ENCODE assay signal across 33 cellular contexts in genomic region chr6:63464060-63464459, GRCh38.
DNase-seq lines count a peak whose midpoint lies in the region; ATAC-seq, FAIRE-seq and TF ChIP-seq lines count a peak whose summit lies in the region.
"Had no signal": no experiment of that assay in that cellular context is flagged by ENCODE, and none has a peak within 500 bp of the region (broad histone marks: within the 10 kb centered on the region; RNA-seq: fewer than 3 reads in every experiment).

No MANE protein-coding gene starts in this region.

- H3K4me2 ChIP-seq in HepG2 (ENCODE audit: low read depth, low read length): no peak overlapping the region
- H3K4me2 ChIP-seq: A549; BLaER1; BLaER1 treated with 17β-estradiol and CSF1 and Interleukin-3, amounts not matched to agents 10 nM and 100 nM had no signal

- H3K4me1 ChIP-seq in HepG2 (ENCODE audit: insufficient read depth, low read length) (peaks cover 60% of the 10 kb centered on the region), right lobe of liver (peaks cover 0 to 19% (median 8%) of the 10 kb centered on the region in 4 donors), mucosa of descending colon (ENCODE audit: low read depth) (peaks cover 5% of the 10 kb centered on the region)
- H3K4me1 ChIP-seq: BE2C, BLaER1 had no signal

- no peaks in the 10 kb centered on the region for H3K9me3 ChIP-seq in HepG2 (ENCODE audit: low read length)
- H3K9me3 ChIP-seq in right lobe of liver: no peaks in the 10 kb centered on the region
- H3K9me3 ChIP-seq in mucosa of descending colon: no peaks in the 10 kb centered on the region
- H3K9me3 ChIP-seq: A549; BE2C; BLaER1; BLaER1 treated with 17β-estradiol and CSF1 and Interleukin-3, amounts not matched to agents 10 nM and 100 nM; Caco-2 had no signal

- BruUV-seq in HepG2 (replicated peaks; lab: Mats Ljungman, UMichigan): no TSS peak

- H3K27me3 ChIP-seq in HepG2 (ENCODE audit: control insufficient read depth in 1 of 2, insufficient read depth in 2 of 2, low read length in 2 of 2): no peaks in the 10 kb centered on the region
- no peaks in the 10 kb centered on the region for H3K27me3 ChIP-seq in right lobe of liver
- H3K27me3 ChIP-seq: BE2C; BLaER1; BLaER1 treated with 17β-estradiol and CSF1 and Interleukin-3, amounts not matched to agents 10 nM and 100 nM had no signal

- TF ChIP-seq CTCF in HepG2 (CRISPR knock-in tag; IDR thresholded peaks at IDR 0.05): no peak
- no peak for TF ChIP-seq CTCF in right lobe of liver (IDR thresholded peaks at IDR 0.05)
- no peak for TF ChIP-seq CTCF in mucosa of descending colon (IDR thresholded peaks at IDR 0.05)

- POLR2A ChIA-PET in HepG2 (lab: Yijun Ruan, JAX): no interaction called here

- TF ChIP-seq EP300 in HepG2 (IDR thresholded peaks at IDR 0.05; ENCODE audit: low read depth in 2 of 2, low read length in 2 of 2): no peak
- TF ChIP-seq EP300 in HepG2 (CRISPR knock-in tag; IDR thresholded peaks at IDR 0.05; ENCODE audit: borderline replicate concordance): no peak

- no peak for TF ChIP-seq RAD21 in HepG2 (CRISPR knock-in tag; IDR thresholded peaks at IDR 0.05)

- H3K27ac ChIP-seq in HepG2 (ENCODE audit: extremely low read length, insufficient read depth, low read length) (no peak overlapping the region), right lobe of liver (no peak overlapping the region)
- H3K27ac ChIP-seq: 22Rv1; BLaER1; BLaER1 treated with 17β-estradiol and CSF1 and Interleukin-3, amounts not matched to agents 10 nM and 100 nM; C4-2B had no signal

- H3K4me3 ChIP-seq in HepG2 (replicated peaks in 1 of 3; ENCODE audit: insufficient read depth in 1 of 3, low read depth in 2 of 3, low read length in 3 of 3): no peak overlapping the region
- no peak overlapping the region for H3K4me3 ChIP-seq in right lobe of liver
- no peak overlapping the region for H3K4me3 ChIP-seq in mucosa of descending colon
- H3K4me3 ChIP-seq: A549; BLaER1; BLaER1 treated with 17β-estradiol and CSF1 and Interleukin-3, amounts not matched to agents 10 nM and 100 nM had no signal

- DNase-seq in HepG2 (ENCODE audit: low spot score): no peak
- DNase-seq in right lobe of liver: no peak
- no peak for DNase-seq in left colon
- DNase-seq in mucosa of descending colon: no peak
- DNase-seq: 8988T; ACHN; AML-193; BE2C; C1 segment of cervical spinal cord; Caco-2; Calu3; CD4-positive, alpha-beta memory T cell; CD4-positive, alpha-beta T cell; CD4-positive, CD25-positive, alpha-beta regulatory T cell; CD8-positive, alpha-beta memory T cell; CD8-positive, alpha-beta T cell; COR-L47; DMS 273 treated with DMSO at 0.1 percent for 48 hours; DMS153; DMS53; DMS79; DMS79 treated with DMSO at 0.1 percent for 48 hours; DND-41; EL had no signal

- FAIRE-seq in HepG2 (lab: Jason Lieb, UNC): no peak
- FAIRE-seq: A204.1, A549, D721Med had no signal

- CTCF ChIA-PET in HepG2 (lab: Yijun Ruan, JAX; ENCODE audit: low intra/inter-chr PET ratio, low total read pairs): no interaction called here

- no peak overlapping the region for H2AFZ ChIP-seq in HepG2 (ENCODE audit: low read length)

- TF ChIP-seq POLR2A in HepG2 (IDR thresholded peaks at IDR 0.05; ENCODE audit: insufficient read depth in 1 of 2, low read depth in 2 of 2, low read length in 2 of 2) (no peak), right lobe of liver (IDR thresholded peaks at IDR 0.05) (no peak)

- no peaks in the 10 kb centered on the region for H4K20me1 ChIP-seq in HepG2 (ENCODE audit: insufficient read depth, low read length)
- H4K20me1 ChIP-seq: BLaER1; BLaER1 treated with 17β-estradiol and CSF1 and Interleukin-3, amounts not matched to agents 10 nM and 100 nM had no signal

- H3K36me3 ChIP-seq in HepG2 (replicated peaks in 1 of 2; ENCODE audit: control insufficient read depth in 1 of 2, insufficient read depth in 2 of 2, low read length in 2 of 2): no peaks in the 10 kb centered on the region
- H3K36me3 ChIP-seq in right lobe of liver: no peaks in the 10 kb centered on the region
- H3K36me3 ChIP-seq in mucosa of descending colon (ENCODE audit: low read depth): no peaks in the 10 kb centered on the region
- H3K36me3 ChIP-seq: BE2C; BLaER1; BLaER1 treated with 17β-estradiol and CSF1 and Interleukin-3, amounts not matched to agents 10 nM and 100 nM had no signal

- intact Hi-C loops in HepG2 (cut with micrococcal nuclease; ENCODE audit: unreplicated experiment) (no loop called here), right lobe of liver (cut with DNase I) (no loop called here), left colon (cut with DNase I, micrococcal nuclease) (no loop called here), mucosa of descending colon (cut with DNase I, micrococcal nuclease) (no loop called here)

- no peak for ATAC-seq in HepG2
- ATAC-seq in right lobe of liver: no peak
- ATAC-seq in left colon: peak; percentile 75
- ATAC-seq in mucosa of descending colon: peak; percentile 54
- ATAC-seq in HG03442 (IDR thresholded peaks at IDR 0.05; ENCODE audit: unreplicated experiment): no peak
- no peak for ATAC-seq in GM18520 (IDR thresholded peaks at IDR 0.05; ENCODE audit: unreplicated experiment)
- ATAC-seq: A549; CD8-positive, alpha-beta T cell had no signal

- H3K79me2 ChIP-seq in HepG2 (ENCODE audit: insufficient read depth, low read length): no peaks in the 10 kb centered on the region

- H3K9ac ChIP-seq in HepG2 (ENCODE audit: insufficient read depth, low read depth, low read length): no peak overlapping the region
- H3K9ac ChIP-seq: BLaER1; BLaER1 treated with 17β-estradiol and CSF1 and Interleukin-3, amounts not matched to agents 10 nM and 100 nM had no signal

- in situ Hi-C loops in HepG2 (cut with HindIII; ENCODE audit: extremely low pct_ligation_motif_present, low pct_unique_long_range_greater_than_20kb): no loop called here

TF ChIP-seq in HepG2, 621 proteins besides CTCF, POLR2A, EP300 and RAD21:
- no peak for TF ChIP-seq MXD3 (CRISPR knock-in tag; IDR thresholded peaks at IDR 0.05)
- TF ChIP-seq NFE2L2 (IDR thresholded peaks at IDR 0.05; ENCODE audit: low read length): peak; percentile 50; the same call in 1 of the 2 replicates

Comparison
In these comparisons a context has a peak if more than half of its experiments do, and no peak if none do; other contexts are left out.
1. ATAC-seq: peak in left colon (single experiment) and mucosa of descending colon (single experiment); none in HepG2 (single experiment), right lobe of liver (0 of 4), HG03442 (single experiment) and GM18520 (single experiment).